ENCODE assay signal across 12 cellular contexts in genomic region chr22:49966041-49966715, GRCh38. TPM values are rescaled to one million over a fixed set of nuclear protein-coding genes. Genes with fewer than 3 reads are reported as not detected.
A peak's percentile ranks its signal among the peaks of the same experiment; 100 is the strongest.
DNase-seq lines count a peak whose midpoint lies in the region; ATAC-seq, FAIRE-seq and TF ChIP-seq lines count a peak whose summit lies in the region.
"Had no signal": no experiment of that assay in that cellular context is flagged by ENCODE, and none has a peak within 500 bp of the region (broad histone marks: within the 10 kb centered on the region; RNA-seq: fewer than 3 reads in every experiment).

No MANE protein-coding gene starts in this region.

- no peaks in the 10 kb centered on the region for H3K9me3 Mint-ChIP-seq in activated T-helper 1 cell treated with anti-CD3 and anti-CD28 coated beads, Interleukin-12 subunit alpha, Interleukin-12 subunit beta, Interleukin-2, Interleukin-4 antibody, amounts not matched to agents 30 ng/mL and 10 ng/mL and 1 ng/mL, durations not matched to agents 14 hours and 24 hours and 36 hours

- H3K36me3 Mint-ChIP-seq in activated T-helper 1 cell treated with anti-CD3 and anti-CD28 coated beads, Interleukin-12 subunit alpha, Interleukin-12 subunit beta, Interleukin-2, Interleukin-4 antibody, amounts not matched to agents 30 ng/mL and 10 ng/mL and 1 ng/mL, durations not matched to agents 14 hours and 24 hours and 36 hours (ENCODE audit: low read depth), result peaks cover 29% of the 10 kb centered on the region

- peaks cover 57 to 67% of the 10 kb centered on the region in 2 donors for H3K4me1 ChIP-seq in kidney (ENCODE audit: control insufficient read depth in 1 of 2, insufficient read depth in 1 of 2, low read depth in 1 of 2, low read length in 2 of 2)

- intact Hi-C loops in activated T-helper 1 cell treated with anti-CD3 and anti-CD28 coated beads, Interleukin-12 subunit alpha, Interleukin-12 subunit beta, Interleukin-2, Interleukin-4 antibody, amounts not matched to agents 30 ng/mL and 10 ng/mL and 1 ng/mL, durations not matched to agents 14 hours and 24 hours and 36 hours (cut with micrococcal nuclease), result loop anchor here (10.0 kb wide), 1 partner anchor 569 kb away; the partner anchor contains the start of gene TYMP
- intact Hi-C loops in kidney (cut with DNase I), result no loop called here

- FAIRE-seq in GM12891 (lab: Jason Lieb, UNC) (peak; percentile 52), kidney (lab: Jason Lieb, UNC) (no peak)
- FAIRE-seq: H1, urothelium cell line had no signal

- peak overlapping the region; percentile 45 for H3K4me3 Mint-ChIP-seq in activated T-helper 1 cell treated with anti-CD3 and anti-CD28 coated beads, Interleukin-12 subunit alpha, Interleukin-12 subunit beta, Interleukin-2, Interleukin-4 antibody, amounts not matched to agents 30 ng/mL and 10 ng/mL and 1 ng/mL, durations not matched to agents 14 hours and 24 hours and 36 hours

- no peak for TF ChIP-seq CTCF in kidney (IDR thresholded peaks at IDR 0.05; ENCODE audit: borderline replicate concordance, extremely low read depth, insufficient read depth)

- no peak for ATAC-seq in GM19324 (IDR thresholded peaks at IDR 0.05; ENCODE audit: low FRiP score, unreplicated experiment)

- no peaks in the 10 kb centered on the region for H3K9me3 ChIP-seq in kidney (ENCODE audit: control insufficient read depth in 1 of 2, low read length in 2 of 2)

- H3K4me3 ChIP-seq in kidney (ENCODE audit: low read length in 2 of 2), result no peak overlapping the region

- peak; percentile 28; the same call in 1 of the 2 replicates for TF ChIP-seq POLR2A in GM12891 (IDR thresholded peaks at IDR 0.05; ENCODE audit: low read depth, low read length)

- no peaks in the 10 kb centered on the region for H3K27me3 Mint-ChIP-seq in activated T-helper 1 cell treated with anti-CD3 and anti-CD28 coated beads, Interleukin-12 subunit alpha, Interleukin-12 subunit beta, Interleukin-2, Interleukin-4 antibody, amounts not matched to agents 30 ng/mL and 10 ng/mL and 1 ng/mL, durations not matched to agents 14 hours and 24 hours and 36 hours (ENCODE audit: insufficient read depth)

- H3K4me1 Mint-ChIP-seq in activated T-helper 1 cell treated with anti-CD3 and anti-CD28 coated beads, Interleukin-12 subunit alpha, Interleukin-12 subunit beta, Interleukin-2, Interleukin-4 antibody, amounts not matched to agents 30 ng/mL and 10 ng/mL and 1 ng/mL, durations not matched to agents 14 hours and 24 hours and 36 hours (ENCODE audit: low read depth), result peaks cover 34% of the 10 kb centered on the region

- peaks cover 7 to 24% of the 10 kb centered on the region in 2 donors for H3K36me3 ChIP-seq in kidney (ENCODE audit: control insufficient read depth in 1 of 2, insufficient read depth in 2 of 2, low read length in 2 of 2)

- H3K27ac ChIP-seq in kidney (ENCODE audit: low read depth in 2 of 2, low read length in 2 of 2), result peak overlapping the region; percentile 97

- peak overlapping the region in 1 of 2 donors; percentile 70 for H3K9ac ChIP-seq in kidney (ENCODE audit: low read length in 2 of 2)

- peak overlapping the region; percentile 34 for H3K27ac Mint-ChIP-seq in activated T-helper 1 cell treated with anti-CD3 and anti-CD28 coated beads, Interleukin-12 subunit alpha, Interleukin-12 subunit beta, Interleukin-2, Interleukin-4 antibody, amounts not matched to agents 30 ng/mL and 10 ng/mL and 1 ng/mL, durations not matched to agents 14 hours and 24 hours and 36 hours
- H3K27ac Mint-ChIP-seq: progenitor cell of endocrine pancreas had no signal

- DNase-seq in GM12891 (ENCODE audit: insufficient read length, low spot score), result no peak
- no peak for DNase-seq in activated T-helper 1 cell treated with anti-CD3 and anti-CD28 coated beads, Interleukin-12 subunit alpha, Interleukin-12 subunit beta, Interleukin-2, Interleukin-4 antibody, amounts not matched to agents 30 ng/mL and 10 ng/mL and 1 ng/mL, durations not matched to agents 14 hours and 24 hours and 36 hours (ENCODE audit: low spot score)
- peak; percentile 79 for DNase-seq in kidney
- DNase-seq in stimulated activated CD8-positive, alpha-beta memory T cell treated with anti-CD3 and anti-CD28 coated beads, Interleukin-4, amount 100 ng/mL, for 48 hours, result peak; percentile 42
- DNase-seq in globus pallidus (ENCODE audit: low spot score), result no peak
- no peak for DNase-seq in NCI-H1105 (lab: John Stamatoyannopoulos, UW)
- DNase-seq in stimulated activated naive CD4-positive, alpha-beta T cell (lab: John Stamatoyannopoulos, UW), result no peak
- DNase-seq: foreskin melanocyte had no signal

TF ChIP-seq in GM12891, 5 proteins besides CTCF, POLR2A, EP300 and RAD21:
- TF ChIP-seq POU2F2 (IDR thresholded peaks at IDR 0.05; ENCODE audit: low read depth, low read length), result peak; percentile 68
- no peak for TF ChIP-seq TAF1 (IDR thresholded peaks at IDR 0.05; ENCODE audit: low read depth, low read length)
- peak; percentile 57; the same call in 1 of the 2 replicates for TF ChIP-seq POLR2AphosphoS5 (IDR thresholded peaks at IDR 0.05; ENCODE audit: low read depth, low read length)
TF ChIP-seq in GM12891: peak in this region for 2.

RNA-seq across cellular contexts. Expression of gene PIM3, which starts 5.6 kb away (rescaled TPM):
- polyA plus RNA-seq in GM12891 (2012; ENCODE audit: low read depth, missing spikeins), result 34.2 TPM
- total RNA-seq in activated T-helper 1 cell treated with anti-CD3 and anti-CD28 coated beads, Interleukin-12 subunit alpha, Interleukin-12 subunit beta, Interleukin-2, Interleukin-4 antibody, amounts not matched to agents 30 ng/mL and 10 ng/mL and 1 ng/mL, durations not matched to agents 14 hours and 24 hours and 36 hours, result 290 and 291 TPM in 2 replicates
- 107 TPM for total RNA-seq in kidney
- 96.5 TPM for polyA plus RNA-seq in kidney (ENCODE audit: insufficient read depth, low read depth, low replicate concordance)

RNA-seq across cellular contexts. Expression of gene IL17REL, which starts 46.4 kb away (rescaled TPM):
- 0.05 TPM for polyA plus RNA-seq in GM12891 (2012; ENCODE audit: low read depth, missing spikeins)
- 0.05 TPM in 1 of 2 replicates, not detected in the other for total RNA-seq in activated T-helper 1 cell treated with anti-CD3 and anti-CD28 coated beads, Interleukin-12 subunit alpha, Interleukin-12 subunit beta, Interleukin-2, Interleukin-4 antibody, amounts not matched to agents 30 ng/mL and 10 ng/mL and 1 ng/mL, durations not matched to agents 14 hours and 24 hours and 36 hours
- 0.16 TPM for total RNA-seq in kidney
- not detected for polyA plus RNA-seq in kidney (ENCODE audit: insufficient read depth, low read depth, low replicate concordance)

RNA-seq across cellular contexts. Expression of gene CRELD2, which starts 47.7 kb away (rescaled TPM):
- 35.8 TPM for polyA plus RNA-seq in GM12891 (2012; ENCODE audit: low read depth, missing spikeins)
- total RNA-seq in activated T-helper 1 cell treated with anti-CD3 and anti-CD28 coated beads, Interleukin-12 subunit alpha, Interleukin-12 subunit beta, Interleukin-2, Interleukin-4 antibody, amounts not matched to agents 30 ng/mL and 10 ng/mL and 1 ng/mL, durations not matched to agents 14 hours and 24 hours and 36 hours, result 48.1 and 51.0 TPM in 2 replicates
- 54.0 TPM for total RNA-seq in kidney
- polyA plus RNA-seq in kidney (ENCODE audit: insufficient read depth, low read depth, low replicate concordance), result 37.3 TPM

RNA-seq across cellular contexts. Expression of gene ALG12, which starts 47.9 kb away (rescaled TPM):
- 13.5 TPM for polyA plus RNA-seq in GM12891 (2012; ENCODE audit: low read depth, missing spikeins)
- 13.1 and 18.5 TPM in 2 replicates for total RNA-seq in activated T-helper 1 cell treated with anti-CD3 and anti-CD28 coated beads, Interleukin-12 subunit alpha, Interleukin-12 subunit beta, Interleukin-2, Interleukin-4 antibody, amounts not matched to agents 30 ng/mL and 10 ng/mL and 1 ng/mL, durations not matched to agents 14 hours and 24 hours and 36 hours
- total RNA-seq in kidney, result 28.4 TPM
- 27.2 TPM for polyA plus RNA-seq in kidney (ENCODE audit: insufficient read depth, low read depth, low replicate concordance)

Comparison
In these comparisons a context has a peak if more than half of its experiments do, and no peak if none do; other contexts are left out.
1. DNase-seq: peak in kidney (single experiment) and stimulated activated CD8-positive, alpha-beta memory T cell treated with anti-CD3 and anti-CD28 coated beads, Interleukin-4, amount 100 ng/mL, for 48 hours (single experiment); none in GM12891 (single experiment), activated T-helper 1 cell treated with anti-CD3 and anti-CD28 coated beads, Interleukin-12 subunit alpha, Interleukin-12 subunit beta, Interleukin-2, Interleukin-4 antibody, amounts not matched to agents 30 ng/mL and 10 ng/mL and 1 ng/mL, durations not matched to agents 14 hours and 24 hours and 36 hours (single experiment), globus pallidus (single experiment), NCI-H1105 (single experiment) and stimulated activated naive CD4-positive, alpha-beta T cell (0 of 6).